In the genomic region with DNA sequence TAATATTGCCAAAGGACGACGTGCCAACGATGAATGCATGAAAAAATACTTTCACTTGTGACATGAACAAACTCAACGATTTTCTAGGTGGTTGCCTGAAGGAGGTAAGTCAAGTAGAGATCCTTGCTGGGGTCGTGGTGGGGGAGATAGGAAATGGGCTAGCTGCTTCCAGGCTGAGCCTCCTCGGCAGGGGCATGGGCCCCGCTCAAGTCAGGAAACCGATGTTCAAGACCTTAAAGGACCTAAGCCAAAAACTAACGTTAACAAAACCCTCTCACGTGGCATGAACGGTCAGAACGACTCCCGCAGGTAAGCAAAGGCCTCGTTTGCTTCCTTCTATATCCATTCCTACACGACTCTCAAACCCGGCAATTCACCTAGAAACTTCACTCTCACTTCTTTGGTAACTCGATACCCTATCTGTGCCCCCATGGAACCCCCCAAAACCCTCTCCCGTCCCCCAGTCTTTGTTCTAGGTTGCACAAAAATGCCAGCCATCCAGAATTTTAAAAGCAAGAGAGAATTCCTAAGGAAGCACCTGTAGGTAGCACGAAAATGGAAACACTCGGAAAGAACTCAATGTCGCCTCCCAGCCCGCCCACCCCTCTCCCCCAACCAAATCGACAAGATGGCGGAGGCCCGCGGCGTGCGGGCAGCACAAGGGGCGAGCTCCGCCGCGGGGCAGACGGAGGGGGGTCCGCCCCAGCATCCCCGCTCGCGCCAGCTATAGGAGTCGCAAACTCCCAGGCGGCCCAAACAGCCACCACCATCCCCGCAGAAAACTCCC, we compare ENCODE assay signal across 8 cellular contexts. TPM values are rescaled to one million over a fixed set of nuclear protein-coding genes. Genes with fewer than 3 reads are reported as not detected.
DNase-seq lines count a peak whose midpoint lies in the region; ATAC-seq and TF ChIP-seq lines count a peak whose summit lies in the region.

No MANE protein-coding gene starts in this region.

- H3K27ac ChIP-seq in angular gyrus (ENCODE audit: low read depth, low read length) = peak overlapping the region; percentile 100

- peak overlapping the region; percentile 97 to 100 (median 100) for H3K27ac Mint-ChIP-seq in immature natural killer cell

- peaks cover 6 to 14% (median 13%) of the 10 kb centered on the region in 3 donors for H3K27me3 Mint-ChIP-seq in immature natural killer cell (ENCODE audit: low read depth in 3 of 3)

- H3K4me3 Mint-ChIP-seq in immature natural killer cell = peak overlapping the region; percentile 96 to 100 (median 99)

- ATAC-seq in GM21447 (IDR thresholded peaks at IDR 0.05; ENCODE audit: unreplicated experiment) = peak; percentile 4

- H3K36me3 Mint-ChIP-seq in immature natural killer cell = peaks cover 5 to 7% (median 5%) of the 10 kb centered on the region in 3 donors

- DNase-seq in AG10803 (ENCODE audit: low read depth) (no peak), NCI-H526 treated with DMSO at 0.1 percent for 48 hours (lab: John Stamatoyannopoulos, UW) (peak; percentile 66), immature natural killer cell (no peak), retina (no peak), SKM-1 (lab: John Stamatoyannopoulos, UW; ENCODE audit: unreplicated experiment) (no peak)
- DNase-seq in stimulated activated CD8-positive, alpha-beta memory T cell treated with anti-CD3 and anti-CD28 coated beads, Interleukin-12 subunit alpha, Interleukin-12 subunit beta, amount 100 ng/mL, for 4 hours (ENCODE audit: low read depth) = peak; percentile 15

- H3K4me3 ChIP-seq in AG10803 (ENCODE audit: low read length) = peak overlapping the region; percentile 98

- H3K9me3 Mint-ChIP-seq in immature natural killer cell = no peaks in the 10 kb centered on the region

- H3K4me1 Mint-ChIP-seq in immature natural killer cell = peaks cover 26 to 46% of the 10 kb centered on the region in 2 donors

- TF ChIP-seq CTCF in AG10803 (conservative IDR thresholded peaks at IDR 0.05; ENCODE audit: low read length) = no peak

RNA-seq across cellular contexts. Expression of gene ACP4, which starts 13.6 kb away (rescaled TPM):
- polyA plus RNA-seq in immature natural killer cell = not detected

RNA-seq across cellular contexts. Expression of gene KLK1, which starts 19.8 kb away (rescaled TPM):
- polyA plus RNA-seq in immature natural killer cell = not detected

RNA-seq across cellular contexts. Expression of gene KLK15, which starts 29.5 kb away (rescaled TPM):
- polyA plus RNA-seq in immature natural killer cell = not detected

RNA-seq across cellular contexts. Expression of gene GPR32, which starts 33.6 kb away (rescaled TPM):
- polyA plus RNA-seq in immature natural killer cell = not detected

RNA-seq across cellular contexts. Expression of gene KLK3, which starts 50.9 kb away (rescaled TPM):
- polyA plus RNA-seq in immature natural killer cell = not detected

Comparison
In these comparisons a context has a peak if more than half of its experiments do, and no peak if none do; other contexts are left out.
1. DNase-seq: peak in NCI-H526 treated with DMSO at 0.1 percent for 48 hours (single experiment) and stimulated activated CD8-positive, alpha-beta memory T cell treated with anti-CD3 and anti-CD28 coated beads, Interleukin-12 subunit alpha, Interleukin-12 subunit beta, amount 100 ng/mL, for 4 hours (single experiment); none in AG10803 (single experiment), immature natural killer cell (0 of 3), retina (single experiment) and SKM-1 (single experiment).